Comparison of ENCODE assay signal across 9 cellular contexts in genomic region chr11:7251836-7252682, GRCh38. TPM values are rescaled to one million over a fixed set of nuclear protein-coding genes. Genes with fewer than 3 reads are reported as not detected.
DNase-seq lines count a peak whose midpoint lies in the region; ATAC-seq, FAIRE-seq and TF ChIP-seq lines count a peak whose summit lies in the region.
"Had no signal": no experiment of that assay in that cellular context is flagged by ENCODE, and none has a peak within 500 bp of the region (broad histone marks: within the 10 kb centered on the region; RNA-seq: fewer than 3 reads in every experiment).

A gene with protein sequence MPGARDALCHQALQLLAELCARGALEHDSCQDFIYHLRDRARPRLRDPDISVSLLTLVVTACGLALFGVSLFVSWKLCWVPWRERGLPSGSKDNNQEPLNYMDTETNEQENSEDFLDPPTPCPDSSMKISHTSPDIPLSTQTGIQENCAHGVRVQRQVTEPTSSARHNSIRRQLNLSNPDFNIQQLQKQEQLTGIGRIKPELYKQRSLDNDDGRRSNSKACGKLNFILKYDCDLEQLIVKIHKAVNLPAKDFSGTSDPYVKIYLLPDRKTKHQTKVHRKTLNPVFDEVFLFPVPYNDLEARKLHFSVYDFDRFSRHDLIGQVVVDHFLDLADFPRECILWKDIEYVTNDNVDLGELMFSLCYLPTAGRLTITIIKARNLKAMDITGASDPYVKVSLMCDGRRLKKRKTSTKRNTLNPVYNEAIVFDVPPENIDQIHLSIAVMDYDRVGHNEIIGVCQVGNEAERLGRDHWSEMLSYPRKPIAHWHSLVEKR (plus strand): TSS chr11:7251904. CDS start chr11:7252187, 283 bp downstream.

- H3K4me1 ChIP-seq in heart right ventricle (peaks cover 4 to 13% (median 9%) of the 10 kb centered on the region in 9 donors), pancreas (no peaks in the 10 kb centered on the region)

- H3K27me3 ChIP-seq in heart right ventricle (peaks cover 4 to 55% (median 34%) of the 10 kb centered on the region in 7 donors), pancreas (no peaks in the 10 kb centered on the region)

- TF ChIP-seq CTCF in heart right ventricle (IDR thresholded peaks at IDR 0.05) (no peak), pancreas (IDR thresholded peaks at IDR 0.05) (no peak)

- H3K27ac ChIP-seq in heart right ventricle, result no peak within 1 kb of the TSS
- H3K27ac ChIP-seq in pancreas, result peak within 1 kb of the TSS in 1 of 4 donors; percentile 10

- ATAC-seq in heart right ventricle (peak; percentile 75 to 95 (median 87)), pancreas (peak; percentile 90 to 94 (median 94)), GM18870 (IDR thresholded peaks at IDR 0.05; ENCODE audit: unreplicated experiment) (no peak)

- H3K36me3 ChIP-seq in heart right ventricle, result no peaks in the 10 kb centered on the region
- no peaks in the 10 kb centered on the region for H3K36me3 ChIP-seq in pancreas

- peaks cover 2% of the 10 kb centered on the region for H3K4me1 Mint-ChIP-seq in activated naive CD8-positive, alpha-beta T cell (ENCODE audit: low read depth)

- FAIRE-seq in pancreas (lab: Jason Lieb, UNC), result no peak
- FAIRE-seq: colon had no signal

- intact Hi-C loops in heart right ventricle (cut with DNase I) (no loop called here), pancreas (cut with DNase I) (no loop called here)

- H3K27me3 Mint-ChIP-seq in activated naive CD8-positive, alpha-beta T cell, result peaks cover 24% of the 10 kb centered on the region

- peak; percentile 62 for DNase-seq in activated effector memory CD4-positive, alpha-beta T cell treated with anti-CD3 and anti-CD28 coated beads, Interleukin-2, amount 50 U/mL, for 16 hours
- DNase-seq in activated effector memory CD4-positive, alpha-beta T cell treated with Interleukin-2 at 50 U/mL for 16 hours, result no peak
- DNase-seq in HuH-7.5 (ENCODE audit: low spot score) (peak; percentile 19), heart right ventricle (peak; percentile 11 to 37), pancreas (peak; percentile 65 to 90 (median 72)), NCI-H446 treated with DMSO at 0.1 percent for 48 hours (lab: John Stamatoyannopoulos, UW) (no peak)

- H3K9me3 Mint-ChIP-seq in activated naive CD8-positive, alpha-beta T cell (ENCODE audit: low read depth), result no peaks in the 10 kb centered on the region

- H3K36me3 Mint-ChIP-seq in activated naive CD8-positive, alpha-beta T cell, result no peaks in the 10 kb centered on the region

- H3K4me3 ChIP-seq in heart right ventricle (peak within 1 kb of the TSS; percentile 45 to 61 (median 56)), pancreas (peak within 1 kb of the TSS; percentile 67 to 79 (median 75))

- H3K27ac Mint-ChIP-seq in activated naive CD8-positive, alpha-beta T cell, result no peak within 1 kb of the TSS

- peak within 1 kb of the TSS; percentile 40 for H3K4me3 Mint-ChIP-seq in activated naive CD8-positive, alpha-beta T cell

- WGBS in heart right ventricle, 2 donors, result 0 to 1% methylated on average over 77 to 84 of the region's 84 CpGs
- 1 to 2% methylated on average over 77 to 84 of the region's 84 CpGs for WGBS in pancreas, 2 donors

- H3K9me3 ChIP-seq in heart right ventricle, result peaks cover 0 to 15% (median 0%) of the 10 kb centered on the region in 11 donors
- H3K9me3 ChIP-seq in pancreas, result no peaks in the 10 kb centered on the region

RNA-seq across cellular contexts. Expression of the gene that starts here (rescaled TPM):
- total RNA-seq in heart right ventricle, result under 1 TPM in 8 of 10 donors, not detected in 2; 0.07 to 0.66 (median 0.37) TPM
- under 1 TPM in 1 of 2 donors, not detected in 1; 0.01 TPM for polyA plus RNA-seq in heart right ventricle
- 1 to 10 TPM in 5 of 6 donors, under 1 TPM in 1; 0.83 to 2.0 (median 1.1) TPM for total RNA-seq in pancreas
- polyA plus RNA-seq in pancreas, result under 1 TPM; 0.38 to 0.52 TPM

Comparison
In these comparisons a context has a peak if more than half of its experiments do, and no peak if none do; other contexts are left out.
1. DNase-seq: peak in activated effector memory CD4-positive, alpha-beta T cell treated with anti-CD3 and anti-CD28 coated beads, Interleukin-2, amount 50 U/mL, for 16 hours (single experiment), HuH-7.5 (single experiment) and pancreas (6 of 6); none in activated effector memory CD4-positive, alpha-beta T cell treated with Interleukin-2 at 50 U/mL for 16 hours (single experiment) and NCI-H446 treated with DMSO at 0.1 percent for 48 hours (single experiment).
2. Peak in DNase-seq, ATAC-seq and H3K4me3 ChIP-seq in heart right ventricle; RNA of the gene not detected or under 1 TPM.